Comparison of ENCODE assay signal across 17 cellular contexts in the genomic region with DNA sequence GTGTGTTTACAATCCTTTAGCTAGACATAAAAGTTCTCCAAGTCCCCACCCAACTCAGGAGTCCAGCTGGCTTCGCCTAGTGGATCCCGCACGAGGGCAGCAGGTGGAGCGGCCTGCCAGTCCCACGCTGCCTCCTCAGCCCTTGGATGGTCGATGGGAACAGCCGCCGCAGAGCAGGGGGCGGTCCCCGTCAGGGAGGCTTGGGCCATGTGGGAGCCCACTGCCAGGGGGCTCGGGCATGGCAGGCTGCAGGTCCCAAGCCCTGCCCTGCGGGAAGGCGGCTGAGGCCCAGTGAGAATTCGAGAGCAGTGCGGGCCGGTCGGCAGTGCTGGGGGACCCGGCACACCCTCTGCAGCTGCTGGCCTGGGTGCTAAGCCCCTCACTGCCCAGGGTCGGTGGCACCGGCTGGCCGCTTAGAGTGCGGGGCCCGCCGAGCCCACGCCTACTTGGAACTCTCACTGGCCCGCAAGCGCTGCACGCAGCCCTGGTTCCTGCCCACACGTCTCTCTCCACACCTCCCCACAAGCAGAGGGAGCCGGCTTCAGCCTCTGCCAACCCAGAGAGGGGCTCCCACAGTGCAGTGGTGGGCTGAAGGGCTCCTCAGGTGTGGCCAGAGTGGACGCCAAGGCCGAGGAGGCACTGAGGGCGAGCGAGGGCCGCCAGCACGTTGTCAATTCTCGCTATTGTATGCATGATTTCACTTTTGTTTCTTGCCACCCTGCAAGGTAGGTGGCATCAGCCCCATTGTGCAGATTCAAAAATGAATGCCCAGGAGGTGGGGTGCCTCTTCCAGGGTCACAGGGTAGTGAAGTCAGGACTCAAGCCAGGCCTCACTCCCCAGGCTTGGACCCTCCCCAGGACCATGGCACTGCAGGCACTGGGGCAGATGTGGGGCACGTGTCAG. TPM values are rescaled to one million over a fixed set of nuclear protein-coding genes. Genes with fewer than 3 reads are reported as not detected.
DNase-seq lines count a peak whose midpoint lies in the region; ATAC-seq and TF ChIP-seq lines count a peak whose summit lies in the region.
"Had no signal": no experiment of that assay in that cellular context is flagged by ENCODE, and none has a peak within 500 bp of the region (broad histone marks: within the 10 kb centered on the region; RNA-seq: fewer than 3 reads in every experiment).

No MANE protein-coding gene starts in this region.

- peak overlapping the region; percentile 65 to 93 (median 83) for H3K4me2 ChIP-seq in BLaER1 treated with 17β-estradiol and CSF1 and Interleukin-3, amounts not matched to agents 10 nM and 100 nM
- peak overlapping the region; percentile 96 for H3K4me2 ChIP-seq in OCI-LY3 (ENCODE audit: low read length)

- intact Hi-C loops in natural killer cell (cut with micrococcal nuclease): no loop called here

- peak overlapping the region in 2 of 11 experiments; percentile 47 to 65; a peak in 2 of 22 replicates for H3K27ac ChIP-seq in BLaER1 treated with 17β-estradiol and CSF1 and Interleukin-3, amounts not matched to agents 10 nM and 100 nM
- H3K27ac ChIP-seq in OCI-LY3 (ENCODE audit: low read length): 0 out of 2 replicates have a peak overlapping the region, but pooled peaks have one; percentile 47

- H3K9me3 Mint-ChIP-seq in stimulated activated naive B cell treated with anti-CD40 and anti-IgM and Interleukin-4, amounts not matched to agents 10 μg/mL and 1 μg/mL and 100 μg/mL, for 72 hours: peaks cover 1 to 3% of the 10 kb centered on the region in 2 donors
- no peaks in the 10 kb centered on the region for H3K9me3 Mint-ChIP-seq in natural killer cell

- peaks cover 0 to 4% of the 10 kb centered on the region in 2 donors for H3K36me3 Mint-ChIP-seq in stimulated activated naive B cell treated with anti-CD40 and anti-IgM and Interleukin-4, amounts not matched to agents 10 μg/mL and 1 μg/mL and 100 μg/mL, for 72 hours
- H3K36me3 Mint-ChIP-seq in natural killer cell: no peaks in the 10 kb centered on the region
- H3K36me3 Mint-ChIP-seq: IgD-negative memory B cell had no signal

- TF ChIP-seq CTCF in OCI-LY3 (IDR thresholded peaks at IDR 0.05; ENCODE audit: low read depth, low read length): no peak
- TF ChIP-seq CTCF in natural killer cell (IDR thresholded peaks at IDR 0.05): no peak

- peaks cover 33 to 34% of the 10 kb centered on the region in 2 donors for H3K4me1 Mint-ChIP-seq in stimulated activated naive B cell treated with anti-CD40 and anti-IgM and Interleukin-4, amounts not matched to agents 10 μg/mL and 1 μg/mL and 100 μg/mL, for 72 hours
- peaks cover 0 to 12% of the 10 kb centered on the region in 2 donors for H3K4me1 Mint-ChIP-seq in natural killer cell

- H3K4me3 ChIP-seq in BLaER1 treated with 17β-estradiol and CSF1 and Interleukin-3, amounts not matched to agents 10 nM and 100 nM: peak overlapping the region in 2 of 10 experiments; percentile 8 to 9; a peak in 1 of 20 replicates
- no peak overlapping the region; the same call in 1 of the 2 replicates for H3K4me3 ChIP-seq in OCI-LY3 (ENCODE audit: low read length)
- H3K4me3 ChIP-seq: HAP-1 had no signal

- H3K9ac ChIP-seq in BLaER1 treated with 17β-estradiol and CSF1 and Interleukin-3, amounts not matched to agents 10 nM and 100 nM: peak overlapping the region in 1 of 11 experiments; percentile 14; a peak in 1 of 22 replicates
- H3K9ac ChIP-seq in OCI-LY3 (ENCODE audit: low read length): no peak overlapping the region

- H4K20me1 ChIP-seq in BLaER1 treated with 17β-estradiol and CSF1 and Interleukin-3, amounts not matched to agents 10 nM and 100 nM: peaks cover 0 to 38% (median 4%) of the 10 kb centered on the region in 11 experiments; a peak in 9 of 22 replicates
- H4K20me1 ChIP-seq in OCI-LY3 (ENCODE audit: insufficient read depth, low read length): no peaks in the 10 kb centered on the region

- H3K9me3 ChIP-seq in BLaER1 treated with 17β-estradiol and CSF1 and Interleukin-3, amounts not matched to agents 10 nM and 100 nM (replicated peaks in 1 of 11): peaks cover 0 to 25% (median 14%) of the 10 kb centered on the region in 11 experiments; a peak in 18 of 22 replicates
- 0 out of 2 replicates have a peak, but pooled peaks cover 3% of the 10 kb centered on the region for H3K9me3 ChIP-seq in OCI-LY3 (ENCODE audit: insufficient read depth, low read length)
- H3K9me3 ChIP-seq: HAP-1 had no signal

- H3K27ac Mint-ChIP-seq in stimulated activated naive B cell treated with anti-CD40 and anti-IgM and Interleukin-4, amounts not matched to agents 10 μg/mL and 1 μg/mL and 100 μg/mL, for 72 hours: peak overlapping the region; percentile 97
- H3K27ac Mint-ChIP-seq in natural killer cell: no peak overlapping the region

- peak overlapping the region; percentile 15 to 70 for H3K4me3 Mint-ChIP-seq in stimulated activated naive B cell treated with anti-CD40 and anti-IgM and Interleukin-4, amounts not matched to agents 10 μg/mL and 1 μg/mL and 100 μg/mL, for 72 hours
- H3K4me3 Mint-ChIP-seq in natural killer cell: no peak overlapping the region

- H2AFZ ChIP-seq in OCI-LY3 (ENCODE audit: low read depth, low read length): no peak overlapping the region

- peaks cover 20 to 62% (median 50%) of the 10 kb centered on the region in 10 experiments for H3K4me1 ChIP-seq in BLaER1 treated with 17β-estradiol and CSF1 and Interleukin-3, amounts not matched to agents 10 nM and 100 nM
- peaks cover 45% of the 10 kb centered on the region for H3K4me1 ChIP-seq in OCI-LY3 (ENCODE audit: low read length)
- H3K4me1 ChIP-seq: HAP-1 had no signal

- no peaks in the 10 kb centered on the region for H3K36me3 ChIP-seq in BLaER1 treated with 17β-estradiol and CSF1 and Interleukin-3, amounts not matched to agents 10 nM and 100 nM
- no peaks in the 10 kb centered on the region for H3K36me3 ChIP-seq in OCI-LY3 (replicated peaks; ENCODE audit: low read depth, low read length)
- H3K36me3 ChIP-seq: HAP-1 had no signal

- H3K79me2 ChIP-seq in OCI-LY3 (ENCODE audit: low read length): no peaks in the 10 kb centered on the region

- H3K27me3 ChIP-seq in BLaER1 treated with 17β-estradiol and CSF1 and Interleukin-3, amounts not matched to agents 10 nM and 100 nM: peaks cover 72 to 98% (median 90%) of the 10 kb centered on the region in 11 experiments
- peaks cover 16% of the 10 kb centered on the region for H3K27me3 ChIP-seq in OCI-LY3 (ENCODE audit: low read depth, low read length)

- no peak for ATAC-seq in stimulated activated naive B cell treated with anti-CD40 and anti-IgM and Interleukin-4, amounts not matched to agents 10 μg/mL and 1 μg/mL and 100 μg/mL, for 72 hours (replicated peaks)
- ATAC-seq in natural killer cell: no peak

- peaks cover 36 to 45% of the 10 kb centered on the region in 2 donors for H3K27me3 Mint-ChIP-seq in stimulated activated naive B cell treated with anti-CD40 and anti-IgM and Interleukin-4, amounts not matched to agents 10 μg/mL and 1 μg/mL and 100 μg/mL, for 72 hours
- peaks cover 0 to 5% of the 10 kb centered on the region in 2 donors for H3K27me3 Mint-ChIP-seq in natural killer cell (ENCODE audit: low read depth in 2 of 2)

- DNase-seq in islet precursor cell (peak; percentile 31), natural killer cell (no peak), occipital lobe (lab: John Stamatoyannopoulos, UW) (no peak)
- no peak for DNase-seq in stimulated activated naive B cell treated with anti-CD40 and anti-IgM and Interleukin-4, amounts not matched to agents 10 μg/mL and 1 μg/mL and 100 μg/mL, for 72 hours
- no peak for DNase-seq in central memory CD4-positive, alpha-beta T cell
- DNase-seq in activated CD4-positive, CD25-positive, alpha-beta regulatory T cell treated with anti-CD3 and anti-CD28 coated beads, Interleukin-2, amount 50 U/mL, for 72 hours: no peak
- DNase-seq: DMS79 treated with DMSO at 0.1 percent for 48 hours, Karpas-422, NCI-H1436, NCI-H1930, NCI-H345, NCI-H524 treated with DMSO at 0.1 percent for 48 hours had no signal

RNA-seq across cellular contexts. Expression of gene COL15A1, which starts 48.5 kb away (rescaled TPM):
- total RNA-seq in natural killer cell (under 1 TPM; 0.18 to 0.82 (median 0.19) TPM), occipital lobe (12.5 TPM)
- total RNA-seq: MCF 10A had no signal
